Comparison of ENCODE assay signal across 24 cellular contexts in genomic region chr16:4509420-4509819, GRCh38. TPM values are rescaled to one million over a fixed set of nuclear protein-coding genes. Genes with fewer than 3 reads are reported as not detected.
DNase-seq lines count a peak whose midpoint lies in the region; ATAC-seq, FAIRE-seq and TF ChIP-seq lines count a peak whose summit lies in the region.
"Had no signal": no experiment of that assay in that cellular context is flagged by ENCODE, and none has a peak within 500 bp of the region (broad histone marks: within the 10 kb centered on the region; RNA-seq: fewer than 3 reads in every experiment).

No MANE protein-coding gene starts in this region.

- H3K4me3 Mint-ChIP-seq in activated CD8-positive, alpha-beta T cell treated with anti-CD3 and anti-CD28 coated beads, Interleukin-2, amount 10 ng/mL, durations not matched to agents 7 days and 5 days, result no peak overlapping the region
- no peak overlapping the region for H3K4me3 Mint-ChIP-seq in activated CD8-positive, alpha-beta T cell treated with anti-CD3 and anti-CD28 coated beads for 36 hours
- H3K4me3 Mint-ChIP-seq in CD8-positive, alpha-beta memory T cell, result no peak overlapping the region
- H3K4me3 Mint-ChIP-seq in astrocyte (ENCODE audit: unreplicated experiment), result no peak overlapping the region
- no peak overlapping the region for H3K4me3 Mint-ChIP-seq in naive thymus-derived CD8-positive, alpha-beta T cell
- H3K4me3 Mint-ChIP-seq: B cell had no signal

- POLR2A ChIA-PET in activated CD8-positive, alpha-beta T cell treated with anti-CD3 and anti-CD28 coated beads, Interleukin-2, amount 10 ng/mL, durations not matched to agents 7 days and 5 days (lab: Charles Lee), result interaction anchor here (1.1 kb wide), 1 partner anchor 9 kb away, joined by 5 read pairs; no protein-coding TSS in a partner anchor
- POLR2A ChIA-PET in activated CD8-positive, alpha-beta T cell treated with anti-CD3 and anti-CD28 coated beads for 36 hours (lab: Charles Lee), result interaction anchor here (0.6 to 4.8 kb wide), 3 partner anchors 31 to 212 kb away, joined by 3 to 18 read pairs (median 3); no protein-coding TSS in a partner anchor
- POLR2A ChIA-PET in CD8-positive, alpha-beta memory T cell (lab: Charles Lee), result no interaction called here
- POLR2A ChIA-PET in naive thymus-derived CD8-positive, alpha-beta T cell (lab: Charles Lee), result interaction anchor here (0.6 to 15.5 kb wide), 5 partner anchors 15 to 98 kb away, joined by 3 to 324 read pairs (median 4); partner anchors contain the start of genes HMOX2 and NMRAL1

- H4K20me1 ChIP-seq in astrocyte (ENCODE audit: insufficient read depth, low read length), result peaks cover 57% of the 10 kb centered on the region

- no peak overlapping the region for H3K27ac ChIP-seq in CD8-positive, alpha-beta memory T cell (ENCODE audit: low read depth, low read length)
- H3K27ac ChIP-seq in astrocyte (ENCODE audit: low read depth, low read length), result no peak overlapping the region

- no peak overlapping the region for H2AFZ ChIP-seq in astrocyte (ENCODE audit: low read depth, low read length)

- H3K4me3 ChIP-seq in CD8-positive, alpha-beta memory T cell (ENCODE audit: low read length), result no peak overlapping the region
- H3K4me3 ChIP-seq in astrocyte (ENCODE audit: insufficient read depth, low read depth, low read length), result no peak overlapping the region
- H3K4me3 ChIP-seq in lower leg skin (ENCODE audit: low read depth, poor library complexity, severe bottlenecking), result no peak overlapping the region
- H3K4me3 ChIP-seq: GM12878 had no signal

- H3K4me1 ChIP-seq in CD8-positive, alpha-beta memory T cell (ENCODE audit: insufficient read depth, low read length), result peaks cover 34% of the 10 kb centered on the region
- no peaks in the 10 kb centered on the region for H3K4me1 ChIP-seq in astrocyte (ENCODE audit: insufficient read depth, low read length)

- TF ChIP-seq POLR2A in lower leg skin (IDR thresholded peaks at IDR 0.05), result no peak

- no peak overlapping the region for H3K4me2 ChIP-seq in astrocyte (ENCODE audit: low read length)

- no peaks in the 10 kb centered on the region for H3K9me3 Mint-ChIP-seq in activated CD8-positive, alpha-beta T cell treated with anti-CD3 and anti-CD28 coated beads, Interleukin-2, amount 10 ng/mL, durations not matched to agents 7 days and 5 days (ENCODE audit: insufficient read depth)
- no peaks in the 10 kb centered on the region for H3K9me3 Mint-ChIP-seq in activated CD8-positive, alpha-beta T cell treated with anti-CD3 and anti-CD28 coated beads for 36 hours
- H3K9me3 Mint-ChIP-seq in CD8-positive, alpha-beta memory T cell, result no peaks in the 10 kb centered on the region
- no peaks in the 10 kb centered on the region for H3K9me3 Mint-ChIP-seq in astrocyte (ENCODE audit: unreplicated experiment)
- H3K9me3 Mint-ChIP-seq in naive thymus-derived CD8-positive, alpha-beta T cell, result no peaks in the 10 kb centered on the region

- peaks cover 12% of the 10 kb centered on the region for H3K79me2 ChIP-seq in astrocyte (ENCODE audit: insufficient read depth, low read length)

- H3K36me3 Mint-ChIP-seq in activated CD8-positive, alpha-beta T cell treated with anti-CD3 and anti-CD28 coated beads, Interleukin-2, amount 10 ng/mL, durations not matched to agents 7 days and 5 days (ENCODE audit: low read depth), result peaks cover 77% of the 10 kb centered on the region
- peaks cover 40% of the 10 kb centered on the region for H3K36me3 Mint-ChIP-seq in activated CD8-positive, alpha-beta T cell treated with anti-CD3 and anti-CD28 coated beads for 36 hours (ENCODE audit: low read depth)
- H3K36me3 Mint-ChIP-seq in CD8-positive, alpha-beta memory T cell, result peaks cover 0 to 79% (median 7%) of the 10 kb centered on the region in 3 donors
- peaks cover 4% of the 10 kb centered on the region for H3K36me3 Mint-ChIP-seq in astrocyte (ENCODE audit: low read depth, unreplicated experiment)
- peaks cover 0 to 73% (median 12%) of the 10 kb centered on the region in 3 donors for H3K36me3 Mint-ChIP-seq in naive thymus-derived CD8-positive, alpha-beta T cell

- H3K4me1 Mint-ChIP-seq in activated CD8-positive, alpha-beta T cell treated with anti-CD3 and anti-CD28 coated beads, Interleukin-2, amount 10 ng/mL, durations not matched to agents 7 days and 5 days (ENCODE audit: low read depth), result peaks cover 68% of the 10 kb centered on the region
- H3K4me1 Mint-ChIP-seq in activated CD8-positive, alpha-beta T cell treated with anti-CD3 and anti-CD28 coated beads for 36 hours (ENCODE audit: low read depth), result peaks cover 45% of the 10 kb centered on the region
- peaks cover 48 to 64% (median 50%) of the 10 kb centered on the region in 3 donors for H3K4me1 Mint-ChIP-seq in CD8-positive, alpha-beta memory T cell
- H3K4me1 Mint-ChIP-seq in astrocyte (ENCODE audit: low read depth, unreplicated experiment), result peaks cover 12% of the 10 kb centered on the region
- H3K4me1 Mint-ChIP-seq in naive thymus-derived CD8-positive, alpha-beta T cell, result peaks cover 26 to 70% (median 61%) of the 10 kb centered on the region in 4 donors

- TF ChIP-seq CTCF in activated CD8-positive, alpha-beta T cell treated with anti-CD3 and anti-CD28 coated beads for 36 hours (IDR thresholded peaks at IDR 0.05), result no peak
- TF ChIP-seq CTCF in astrocyte (IDR thresholded peaks at IDR 0.05; ENCODE audit: insufficient read depth, low read depth, low read length) (no peak), lower leg skin (IDR thresholded peaks at IDR 0.05) (no peak)

- intact Hi-C loops in activated CD8-positive, alpha-beta T cell treated with anti-CD3 and anti-CD28 coated beads for 36 hours (cut with micrococcal nuclease), result no loop called here
- intact Hi-C loops in lower leg skin (cut with DNase I; ENCODE audit: low total_unique reads), result loop anchor here (5.0 kb wide), 1 partner anchor 38 kb away; no protein-coding TSS in a partner anchor

- no peak for ATAC-seq in activated CD8-positive, alpha-beta T cell treated with anti-CD3 and anti-CD28 coated beads, Interleukin-2, amount 10 ng/mL, durations not matched to agents 7 days and 5 days
- ATAC-seq in activated CD8-positive, alpha-beta T cell treated with anti-CD3 and anti-CD28 coated beads for 36 hours, result no peak
- ATAC-seq in naive thymus-derived CD8-positive, alpha-beta T cell, result no peak
- no peak for ATAC-seq in GM19455 (IDR thresholded peaks at IDR 0.05; ENCODE audit: unreplicated experiment)
- ATAC-seq: GM12878, HCT116 had no signal

- DNase-seq in activated CD8-positive, alpha-beta T cell treated with anti-CD3 and anti-CD28 coated beads, Interleukin-2, amount 10 ng/mL, durations not matched to agents 7 days and 5 days, result no peak
- no peak for DNase-seq in activated CD8-positive, alpha-beta T cell treated with anti-CD3 and anti-CD28 coated beads for 36 hours
- DNase-seq in CD8-positive, alpha-beta memory T cell, result no peak
- no peak for DNase-seq in astrocyte (ENCODE audit: low read depth)
- DNase-seq in naive thymus-derived CD8-positive, alpha-beta T cell, result no peak
- DNase-seq in NCI-H2081 (lab: John Stamatoyannopoulos, UW), result no peak
- no peak for DNase-seq in lower leg skin (ENCODE audit: low spot score in 2 of 2)
- DNase-seq: DMS53, EL, GOT3, KBM-7, NCI-H1105 treated with DMSO at 0.1 percent for 48 hours, NCI-H1694, NCI-H2227 treated with DMSO at 0.1 percent for 48 hours, NCI-H510A treated with DMSO at 0.1 percent for 48 hours, NCI-H82, OCI-M1, SHP77 treated with DMSO at 0.1 percent for 48 hours had no signal

- no peaks in the 10 kb centered on the region for H3K27me3 ChIP-seq in CD8-positive, alpha-beta memory T cell (ENCODE audit: insufficient read depth, low read length, poor library complexity, severe bottlenecking)
- H3K27me3 ChIP-seq in astrocyte (ENCODE audit: insufficient read depth, low read length), result no peaks in the 10 kb centered on the region

- no peaks in the 10 kb centered on the region for H3K9me3 ChIP-seq in CD8-positive, alpha-beta memory T cell (ENCODE audit: low read length)
- H3K9me3 ChIP-seq in astrocyte (ENCODE audit: insufficient read depth, low read depth, low read length), result no peaks in the 10 kb centered on the region

- H3K27ac Mint-ChIP-seq in activated CD8-positive, alpha-beta T cell treated with anti-CD3 and anti-CD28 coated beads, Interleukin-2, amount 10 ng/mL, durations not matched to agents 7 days and 5 days, result peak overlapping the region; percentile 43
- H3K27ac Mint-ChIP-seq in activated CD8-positive, alpha-beta T cell treated with anti-CD3 and anti-CD28 coated beads for 36 hours, result no peak overlapping the region
- H3K27ac Mint-ChIP-seq in CD8-positive, alpha-beta memory T cell, result peak overlapping the region in 6 of 8 donors; percentile 29 to 97 (median 88)
- H3K27ac Mint-ChIP-seq in astrocyte (ENCODE audit: unreplicated experiment), result peak overlapping the region; percentile 41
- peak overlapping the region in 7 of 10 donors; percentile 13 to 93 (median 83) for H3K27ac Mint-ChIP-seq in naive thymus-derived CD8-positive, alpha-beta T cell
- H3K27ac Mint-ChIP-seq: B cell had no signal

- 85 to 91% methylated on average over 7 to 8 of the region's 8 CpGs for WGBS in lower leg skin, 2 donors

- CTCF ChIA-PET in activated CD8-positive, alpha-beta T cell treated with anti-CD3 and anti-CD28 coated beads, Interleukin-2, amount 10 ng/mL, durations not matched to agents 7 days and 5 days (lab: Charles Lee), result interaction anchor here (1.8 to 12.1 kb wide), 3 partner anchors 27 to 39 kb away, joined by 5 to 173 read pairs (median 159); partner anchors contain the start of genes HMOX2 and NMRAL1
- CTCF ChIA-PET in activated CD8-positive, alpha-beta T cell treated with anti-CD3 and anti-CD28 coated beads for 36 hours (lab: Charles Lee), result interaction anchor here (1.0 to 8.8 kb wide), 6 partner anchors 9 to 115 kb away, joined by 3 to 174 read pairs (median 5); partner anchors contain the start of genes CDIP1 and MGRN1
- CTCF ChIA-PET in CD8-positive, alpha-beta memory T cell (lab: Charles Lee), result interaction anchor here (1.2 to 7.1 kb wide), 3 partner anchors 23 to 39 kb away, joined by 4 to 95 read pairs (median 87); partner anchors contain the start of genes HMOX2 and NMRAL1

- H3K9ac ChIP-seq in astrocyte (ENCODE audit: low read length), result no peak overlapping the region

- no peak for FAIRE-seq in astrocyte (lab: Jason Lieb, UNC)
- FAIRE-seq: GM12878 had no signal

- H3K27me3 Mint-ChIP-seq in activated CD8-positive, alpha-beta T cell treated with anti-CD3 and anti-CD28 coated beads, Interleukin-2, amount 10 ng/mL, durations not matched to agents 7 days and 5 days (ENCODE audit: low read depth), result no peaks in the 10 kb centered on the region
- no peaks in the 10 kb centered on the region for H3K27me3 Mint-ChIP-seq in activated CD8-positive, alpha-beta T cell treated with anti-CD3 and anti-CD28 coated beads for 36 hours
- H3K27me3 Mint-ChIP-seq in CD8-positive, alpha-beta memory T cell, result peaks cover 0 to 2% of the 10 kb centered on the region in 2 donors
- H3K27me3 Mint-ChIP-seq in astrocyte (ENCODE audit: low read depth, unreplicated experiment), result no peaks in the 10 kb centered on the region
- no peaks in the 10 kb centered on the region for H3K27me3 Mint-ChIP-seq in naive thymus-derived CD8-positive, alpha-beta T cell
- H3K27me3 Mint-ChIP-seq: B cell had no signal

- H3K36me3 ChIP-seq in CD8-positive, alpha-beta memory T cell (ENCODE audit: insufficient read depth, low read length), result peaks cover 57% of the 10 kb centered on the region
- H3K36me3 ChIP-seq in astrocyte (ENCODE audit: insufficient read depth, low read length), result peaks cover 24% of the 10 kb centered on the region

RNA-seq across cellular contexts. Expression of gene CDIP1, which starts 29.2 kb away (rescaled TPM):
- 10 to 100 TPM; 44.0 to 48.7 TPM for total RNA-seq in activated CD8-positive, alpha-beta T cell treated with anti-CD3 and anti-CD28 coated beads, Interleukin-2, amount 10 ng/mL, durations not matched to agents 7 days and 5 days
- total RNA-seq in activated CD8-positive, alpha-beta T cell treated with anti-CD3 and anti-CD28 coated beads for 36 hours, result 10 to 100 TPM; 31.9 to 32.2 TPM
- 10 to 100 TPM; 28.4 to 32.1 TPM for total RNA-seq in CD8-positive, alpha-beta memory T cell
- 21.8 TPM for polyA plus RNA-seq in CD8-positive, alpha-beta memory T cell
- total RNA-seq in astrocyte (56.9 and 64.7 TPM in 2 replicates), lower leg skin (10 to 100 TPM in 3 of 4 donors, 1 to 10 TPM in 1; 9.9 to 18.4 (median 15.0) TPM)
- total RNA-seq in naive thymus-derived CD8-positive, alpha-beta T cell, result 10 to 100 TPM; 23.4 to 25.5 TPM
- polyA plus RNA-seq in naive thymus-derived CD8-positive, alpha-beta T cell, result 10 to 100 TPM; 18.2 to 25.3 (median 25.0) TPM

RNA-seq across cellular contexts. Expression of gene HMOX2, which starts 33.2 kb away (rescaled TPM):
- 10 to 100 TPM; 92.6 to 97.4 TPM for total RNA-seq in activated CD8-positive, alpha-beta T cell treated with anti-CD3 and anti-CD28 coated beads, Interleukin-2, amount 10 ng/mL, durations not matched to agents 7 days and 5 days
- 10 to 100 TPM; 64.7 to 65.4 TPM for total RNA-seq in activated CD8-positive, alpha-beta T cell treated with anti-CD3 and anti-CD28 coated beads for 36 hours
- total RNA-seq in CD8-positive, alpha-beta memory T cell, result 10 to 100 TPM; 87.5 to 95.2 TPM
- 178 TPM for polyA plus RNA-seq in CD8-positive, alpha-beta memory T cell
- total RNA-seq in astrocyte, result 53.1 and 64.9 TPM in 2 replicates
- total RNA-seq in naive thymus-derived CD8-positive, alpha-beta T cell, result 10 to 100 TPM; 64.3 to 71.9 TPM
- 100 to 1,000 TPM; 123 to 210 (median 145) TPM for polyA plus RNA-seq in naive thymus-derived CD8-positive, alpha-beta T cell
- total RNA-seq in lower leg skin, result 10 to 100 TPM; 48.8 to 70.6 (median 59.0) TPM

RNA-seq across cellular contexts. Expression of gene NMRAL1, which starts 35.0 kb away (rescaled TPM):
- 10 to 100 TPM; 53.6 to 55.6 TPM for total RNA-seq in activated CD8-positive, alpha-beta T cell treated with anti-CD3 and anti-CD28 coated beads, Interleukin-2, amount 10 ng/mL, durations not matched to agents 7 days and 5 days
- 10 to 100 TPM; 45.3 to 53.6 TPM for total RNA-seq in activated CD8-positive, alpha-beta T cell treated with anti-CD3 and anti-CD28 coated beads for 36 hours
- total RNA-seq in CD8-positive, alpha-beta memory T cell, result 10 to 100 TPM; 63.8 to 65.8 TPM
- 75.4 TPM for polyA plus RNA-seq in CD8-positive, alpha-beta memory T cell
- 28.5 and 31.2 TPM in 2 replicates for total RNA-seq in astrocyte
- 10 to 100 TPM; 53.7 to 63.1 TPM for total RNA-seq in naive thymus-derived CD8-positive, alpha-beta T cell
- polyA plus RNA-seq in naive thymus-derived CD8-positive, alpha-beta T cell, result 10 to 100 TPM; 52.3 to 67.9 (median 62.9) TPM
- total RNA-seq in lower leg skin, result 10 to 100 TPM; 51.9 to 72.8 (median 58.2) TPM

RNA-seq across cellular contexts. Expression of gene C16orf96, which starts 46.7 kb away (rescaled TPM):
- total RNA-seq in activated CD8-positive, alpha-beta T cell treated with anti-CD3 and anti-CD28 coated beads, Interleukin-2, amount 10 ng/mL, durations not matched to agents 7 days and 5 days, result under 1 TPM; 0.13 TPM
- total RNA-seq in activated CD8-positive, alpha-beta T cell treated with anti-CD3 and anti-CD28 coated beads for 36 hours, result under 1 TPM; 0.16 to 0.32 TPM
- under 1 TPM; 0.07 to 0.11 TPM for total RNA-seq in CD8-positive, alpha-beta memory T cell
- polyA plus RNA-seq in CD8-positive, alpha-beta memory T cell, result 0.05 TPM
- total RNA-seq in astrocyte (0.20 and 0.38 TPM in 2 replicates), lower leg skin (under 1 TPM; 0.08 to 0.49 (median 0.29) TPM)
- under 1 TPM; 0.38 to 0.52 TPM for total RNA-seq in naive thymus-derived CD8-positive, alpha-beta T cell
- under 1 TPM in 2 of 3 donors, not detected in 1; 0.07 to 0.08 TPM for polyA plus RNA-seq in naive thymus-derived CD8-positive, alpha-beta T cell
- total RNA-seq: A172, RPMI7951 had no signal
